Comparison of ENCODE assay signal across 1 cellular context in genomic region chr14:37595809-37596595, GRCh38.
TF ChIP-seq lines count a peak whose summit lies in the region.

No MANE protein-coding gene starts in this region.

TF ChIP-seq in HepG2, 621 proteins besides CTCF, POLR2A, EP300 and RAD21 (continued from another document and continues in another):
- TF ChIP-seq, protein P1, sequence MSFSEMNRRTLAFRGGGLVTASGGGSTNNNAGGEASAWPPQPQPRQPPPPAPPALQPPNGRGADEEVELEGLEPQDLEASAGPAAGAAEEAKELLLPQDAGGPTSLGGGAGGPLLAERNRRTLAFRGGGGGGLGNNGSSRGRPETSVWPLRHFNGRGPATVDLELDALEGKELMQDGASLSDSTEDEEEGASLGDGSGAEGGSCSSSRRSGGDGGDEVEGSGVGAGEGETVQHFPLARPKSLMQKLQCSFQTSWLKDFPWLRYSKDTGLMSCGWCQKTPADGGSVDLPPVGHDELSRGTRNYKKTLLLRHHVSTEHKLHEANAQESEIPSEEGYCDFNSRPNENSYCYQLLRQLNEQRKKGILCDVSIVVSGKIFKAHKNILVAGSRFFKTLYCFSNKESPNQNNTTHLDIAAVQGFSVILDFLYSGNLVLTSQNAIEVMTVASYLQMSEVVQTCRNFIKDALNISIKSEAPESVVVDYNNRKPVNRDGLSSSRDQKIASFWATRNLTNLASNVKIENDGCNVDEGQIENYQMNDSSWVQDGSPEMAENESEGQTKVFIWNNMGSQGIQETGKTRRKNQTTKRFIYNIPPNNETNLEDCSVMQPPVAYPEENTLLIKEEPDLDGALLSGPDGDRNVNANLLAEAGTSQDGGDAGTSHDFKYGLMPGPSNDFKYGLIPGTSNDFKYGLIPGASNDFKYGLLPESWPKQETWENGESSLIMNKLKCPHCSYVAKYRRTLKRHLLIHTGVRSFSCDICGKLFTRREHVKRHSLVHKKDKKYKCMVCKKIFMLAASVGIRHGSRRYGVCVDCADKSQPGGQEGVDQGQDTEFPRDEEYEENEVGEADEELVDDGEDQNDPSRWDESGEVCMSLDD (CRISPR knock-in tag; IDR thresholded peaks at IDR 0.05; ENCODE audit: borderline replicate concordance) = peak; percentile 72; the same call in 1 of the 2 replicates
- TF ChIP-seq ZNF782 (CRISPR knock-in tag; IDR thresholded peaks at IDR 0.05; ENCODE audit: borderline replicate concordance) (peak; percentile 88), FOXK1 (CRISPR knock-in tag; IDR thresholded peaks at IDR 0.05; ENCODE audit: borderline replicate concordance, low read depth) (peak; percentile 51), TRIM24 (CRISPR knock-in tag; IDR thresholded peaks at IDR 0.05) (no peak), ZMYM3 (CRISPR knock-in tag; IDR thresholded peaks at IDR 0.05) (peak; percentile 77; the same call in 1 of the 2 replicates), ZSCAN9 (CRISPR knock-in tag; IDR thresholded peaks at IDR 0.05; ENCODE audit: borderline replicate concordance) (0 out of 2 replicates have a peak, but pooled peaks have one; percentile 92), TOE1 (CRISPR knock-in tag; IDR thresholded peaks at IDR 0.05) (peak; percentile 96), USF2 (IDR thresholded peaks at IDR 0.05; ENCODE audit: low read depth, low read length) (0 out of 2 replicates have a peak, but pooled peaks have one; percentile 13), USF2 (CRISPR knock-in tag; IDR thresholded peaks at IDR 0.05; ENCODE audit: borderline replicate concordance) (0 out of 2 replicates have a peak, but pooled peaks have one; percentile 58), ZSCAN30 (CRISPR knock-in tag; IDR thresholded peaks at IDR 0.05) (0 out of 2 replicates have a peak, but pooled peaks have one; percentile 60), SP4 (CRISPR knock-in tag; IDR thresholded peaks at IDR 0.05) (peak; percentile 91), ZNF224 (CRISPR knock-in tag; IDR thresholded peaks at IDR 0.05) (peak; percentile 98), STAT5B (CRISPR knock-in tag; IDR thresholded peaks at IDR 0.05) (no peak), SNRNP70 (IDR thresholded peaks at IDR 0.05; ENCODE audit: low read depth, low read length) (no peak), DBP (CRISPR knock-in tag; IDR thresholded peaks at IDR 0.05; ENCODE audit: not compliant biosample characterization) (peak; percentile 88), KAT2B (IDR thresholded peaks at IDR 0.05; ENCODE audit: borderline replicate concordance, low read depth, low read length) (no peak), SNAPC4 (CRISPR knock-in tag; IDR thresholded peaks at IDR 0.05) (peak; percentile 92), KLF15 (CRISPR knock-in tag; IDR thresholded peaks at IDR 0.05; ENCODE audit: borderline replicate concordance) (peak; percentile 89; the same call in 1 of the 2 replicates), AHR (CRISPR knock-in tag; IDR thresholded peaks at IDR 0.05) (peak; percentile 95), SMARCE1 (IDR thresholded peaks at IDR 0.05; ENCODE audit: borderline replicate concordance) (no peak), BORCS8-MEF2B (CRISPR knock-in tag; IDR thresholded peaks at IDR 0.05) (peak; percentile 97), FOSL2 (CRISPR knock-in tag; IDR thresholded peaks at IDR 0.05) (peak; percentile 88), ZNF260 (CRISPR knock-in tag; IDR thresholded peaks at IDR 0.05; ENCODE audit: borderline replicate concordance, low read depth) (0 out of 2 replicates have a peak, but pooled peaks have one; percentile 32), NFE2 (CRISPR knock-in tag; IDR thresholded peaks at IDR 0.05) (0 out of 2 replicates have a peak, but pooled peaks have one; percentile 10), MED1 (CRISPR knock-in tag; IDR thresholded peaks at IDR 0.05) (peak; percentile 90), SP140L (CRISPR knock-in tag; IDR thresholded peaks at IDR 0.05; ENCODE audit: borderline replicate concordance) (no peak; the same call in none of the 2 replicates), MAFK (conservative IDR thresholded peaks at IDR 0.05 in 1 of 2, IDR thresholded peaks at IDR 0.05 in 1 of 2; ENCODE audit: low read length in 2 of 2) (no peak; a peak in 1 of 4 replicates), GATAD1 (CRISPR knock-in tag; IDR thresholded peaks at IDR 0.05) (peak; percentile 75), ZNF329 (CRISPR knock-in tag; IDR thresholded peaks at IDR 0.05; ENCODE audit: low read depth) (peak; percentile 17; the same call in 1 of the 2 replicates), CREB3 (CRISPR knock-in tag; IDR thresholded peaks at IDR 0.05) (peak; percentile 97), ZBTB8A (CRISPR knock-in tag; IDR thresholded peaks at IDR 0.05; ENCODE audit: borderline replicate concordance, low read depth) (peak; percentile 78; the same call in 1 of the 2 replicates), PREB (CRISPR knock-in tag; IDR thresholded peaks at IDR 0.05) (0 out of 2 replicates have a peak, but pooled peaks have one; percentile 25), PBX3 (CRISPR knock-in tag; IDR thresholded peaks at IDR 0.05; ENCODE audit: borderline replicate concordance) (0 out of 2 replicates have a peak, but pooled peaks have one; percentile 39), ZSCAN12 (CRISPR knock-in tag; IDR thresholded peaks at IDR 0.05) (peak; percentile 87; the same call in 1 of the 2 replicates), ZNF550 (CRISPR knock-in tag; IDR thresholded peaks at IDR 0.05; ENCODE audit: borderline replicate concordance) (peak; percentile 96; the same call in 1 of the 2 replicates), ZNF326 (CRISPR knock-in tag; IDR thresholded peaks at IDR 0.05; ENCODE audit: borderline replicate concordance) (no peak), NFIC (IDR thresholded peaks at IDR 0.05; ENCODE audit: low read length) (no peak), ZNF138 (CRISPR knock-in tag; IDR thresholded peaks at IDR 0.05; ENCODE audit: low read depth) (peak; percentile 94; the same call in 1 of the 2 replicates), THYN1 (CRISPR knock-in tag; IDR thresholded peaks at IDR 0.05; ENCODE audit: borderline replicate concordance, low read depth) (peak; percentile 95)
- TF ChIP-seq, protein P2, sequence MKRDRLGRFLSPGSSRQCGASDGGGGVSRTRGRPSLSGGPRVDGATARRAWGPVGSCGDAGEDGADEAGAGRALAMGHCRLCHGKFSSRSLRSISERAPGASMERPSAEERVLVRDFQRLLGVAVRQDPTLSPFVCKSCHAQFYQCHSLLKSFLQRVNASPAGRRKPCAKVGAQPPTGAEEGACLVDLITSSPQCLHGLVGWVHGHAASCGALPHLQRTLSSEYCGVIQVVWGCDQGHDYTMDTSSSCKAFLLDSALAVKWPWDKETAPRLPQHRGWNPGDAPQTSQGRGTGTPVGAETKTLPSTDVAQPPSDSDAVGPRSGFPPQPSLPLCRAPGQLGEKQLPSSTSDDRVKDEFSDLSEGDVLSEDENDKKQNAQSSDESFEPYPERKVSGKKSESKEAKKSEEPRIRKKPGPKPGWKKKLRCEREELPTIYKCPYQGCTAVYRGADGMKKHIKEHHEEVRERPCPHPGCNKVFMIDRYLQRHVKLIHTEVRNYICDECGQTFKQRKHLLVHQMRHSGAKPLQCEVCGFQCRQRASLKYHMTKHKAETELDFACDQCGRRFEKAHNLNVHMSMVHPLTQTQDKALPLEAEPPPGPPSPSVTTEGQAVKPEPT (CRISPR knock-in tag; IDR thresholded peaks at IDR 0.05; ENCODE audit: low read depth) = peak; percentile 75; the same call in 1 of the 2 replicates
- TF ChIP-seq, protein P3, sequence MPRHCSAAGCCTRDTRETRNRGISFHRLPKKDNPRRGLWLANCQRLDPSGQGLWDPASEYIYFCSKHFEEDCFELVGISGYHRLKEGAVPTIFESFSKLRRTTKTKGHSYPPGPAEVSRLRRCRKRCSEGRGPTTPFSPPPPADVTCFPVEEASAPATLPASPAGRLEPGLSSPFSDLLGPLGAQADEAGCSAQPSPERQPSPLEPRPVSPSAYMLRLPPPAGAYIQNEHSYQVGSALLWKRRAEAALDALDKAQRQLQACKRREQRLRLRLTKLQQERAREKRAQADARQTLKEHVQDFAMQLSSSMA (CRISPR knock-in tag; IDR thresholded peaks at IDR 0.05) = no peak
- TF ChIP-seq, protein P4, sequence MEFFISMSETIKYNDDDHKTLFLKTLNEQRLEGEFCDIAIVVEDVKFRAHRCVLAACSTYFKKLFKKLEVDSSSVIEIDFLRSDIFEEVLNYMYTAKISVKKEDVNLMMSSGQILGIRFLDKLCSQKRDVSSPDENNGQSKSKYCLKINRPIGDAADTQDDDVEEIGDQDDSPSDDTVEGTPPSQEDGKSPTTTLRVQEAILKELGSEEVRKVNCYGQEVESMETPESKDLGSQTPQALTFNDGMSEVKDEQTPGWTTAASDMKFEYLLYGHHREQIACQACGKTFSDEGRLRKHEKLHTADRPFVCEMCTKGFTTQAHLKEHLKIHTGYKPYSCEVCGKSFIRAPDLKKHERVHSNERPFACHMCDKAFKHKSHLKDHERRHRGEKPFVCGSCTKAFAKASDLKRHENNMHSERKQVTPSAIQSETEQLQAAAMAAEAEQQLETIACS (CRISPR knock-in tag; IDR thresholded peaks at IDR 0.05) = peak; percentile 66
- TF ChIP-seq, protein P5, sequence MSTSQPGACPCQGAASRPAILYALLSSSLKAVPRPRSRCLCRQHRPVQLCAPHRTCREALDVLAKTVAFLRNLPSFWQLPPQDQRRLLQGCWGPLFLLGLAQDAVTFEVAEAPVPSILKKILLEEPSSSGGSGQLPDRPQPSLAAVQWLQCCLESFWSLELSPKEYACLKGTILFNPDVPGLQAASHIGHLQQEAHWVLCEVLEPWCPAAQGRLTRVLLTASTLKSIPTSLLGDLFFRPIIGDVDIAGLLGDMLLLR (CRISPR knock-in tag; IDR thresholded peaks at IDR 0.05) = peak; percentile 93
